Comparison of ENCODE assay signal across 34 cellular contexts in the genomic region with DNA sequence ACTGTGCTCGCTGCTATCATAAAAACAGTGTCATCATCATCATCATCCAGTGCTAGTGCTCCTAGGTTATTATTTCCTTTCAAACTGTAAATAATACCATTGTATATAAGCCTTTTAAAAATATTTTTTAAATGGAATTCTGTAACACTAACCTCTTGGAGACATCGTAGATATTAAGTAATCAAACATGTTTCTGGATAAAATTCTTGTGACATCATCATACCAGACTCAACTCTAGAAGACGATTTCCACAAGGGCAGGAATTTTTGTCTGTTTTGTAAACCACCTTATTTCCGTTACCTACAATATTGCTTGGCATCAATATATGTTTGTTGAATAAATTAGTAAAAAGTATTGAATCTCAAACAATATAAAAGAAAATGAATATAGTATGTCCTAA.
"Had no signal": no experiment of that assay in that cellular context is flagged by ENCODE, and none has a peak within 500 bp of the region (broad histone marks: within the 10 kb centered on the region; RNA-seq: fewer than 3 reads in every experiment).

No MANE protein-coding gene starts in this region.

- H3K4me3 Mint-ChIP-seq: activated B cell treated with CpG ODN at 0.5 μM for 24 hours; activated CD4-positive, alpha-beta memory T cell treated with anti-CD3 and anti-CD28 coated beads for 36 hours; activated CD4-positive, alpha-beta T cell treated with anti-CD3 and anti-CD28 coated beads, Interleukin-2, amount 10 ng/mL, durations not matched to agents 24 days and 14 days; activated CD8-positive, alpha-beta memory T cell treated with anti-CD3 and anti-CD28 coated beads, Interleukin-2, amount 10 ng/mL, durations not matched to agents 7 days and 5 days; activated CD8-positive, alpha-beta T cell treated with anti-CD3 and anti-CD28 coated beads, Interleukin-2, amount 10 ng/mL, durations not matched to agents 7 days and 5 days; activated naive CD4-positive, alpha-beta T cell treated with anti-CD3 and anti-CD28 coated beads, Interleukin-2, amount 10 ng/mL, durations not matched to agents 7 days and 5 days; activated naive CD4-positive, alpha-beta T cell treated with anti-CD3 and anti-CD28 coated beads, Interleukin-2, amount 50 U/mL, for 24 hours; activated naive CD8-positive, alpha-beta T cell; activated naive CD8-positive, alpha-beta T cell treated with anti-CD3 and anti-CD28 coated beads, Interleukin-2, amount 10 ng/mL, durations not matched to agents 7 days and 5 days; activated naive CD8-positive, alpha-beta T cell treated with anti-CD3 and anti-CD28 coated beads, Interleukin-2, amount 50 U/mL, for 24 hours; activated T-cell treated with anti-CD3 and anti-CD28 coated beads, Interleukin-2, amount 50 U/mL, for 24 hours; T-cell; T-helper 17 cell had no signal

- H3K4me1 ChIP-seq: body of pancreas, breast epithelium had no signal

- H3K4me1 Mint-ChIP-seq: activated CD4-positive, alpha-beta T cell treated with anti-CD3 and anti-CD28 coated beads, Interleukin-2, amount 10 ng/mL, durations not matched to agents 24 days and 14 days; activated naive CD4-positive, alpha-beta T cell treated with anti-CD3 and anti-CD28 coated beads, Interleukin-2, amount 10 ng/mL, durations not matched to agents 7 days and 5 days; activated naive CD4-positive, alpha-beta T cell treated with anti-CD3 and anti-CD28 coated beads, Interleukin-2, amount 50 U/mL, for 24 hours; activated naive CD8-positive, alpha-beta T cell treated with anti-CD3 and anti-CD28 coated beads, Interleukin-2, amount 10 ng/mL, durations not matched to agents 7 days and 5 days; activated naive CD8-positive, alpha-beta T cell treated with anti-CD3 and anti-CD28 coated beads, Interleukin-2, amount 50 U/mL, for 24 hours; T-cell; T-helper 17 cell had no signal

- H3K27ac Mint-ChIP-seq: activated B cell treated with CpG ODN at 0.5 μM for 24 hours; activated CD4-positive, alpha-beta memory T cell treated with anti-CD3 and anti-CD28 coated beads for 36 hours; activated CD4-positive, alpha-beta T cell treated with anti-CD3 and anti-CD28 coated beads, Interleukin-2, amount 10 ng/mL, durations not matched to agents 24 days and 14 days; activated CD8-positive, alpha-beta memory T cell treated with anti-CD3 and anti-CD28 coated beads, Interleukin-2, amount 10 ng/mL, durations not matched to agents 7 days and 5 days; activated CD8-positive, alpha-beta T cell treated with anti-CD3 and anti-CD28 coated beads, Interleukin-2, amount 10 ng/mL, durations not matched to agents 7 days and 5 days; activated naive CD4-positive, alpha-beta T cell treated with anti-CD3 and anti-CD28 coated beads, Interleukin-2, amount 10 ng/mL, durations not matched to agents 7 days and 5 days; activated naive CD4-positive, alpha-beta T cell treated with anti-CD3 and anti-CD28 coated beads, Interleukin-2, amount 50 U/mL, for 24 hours; activated naive CD8-positive, alpha-beta T cell; activated naive CD8-positive, alpha-beta T cell treated with anti-CD3 and anti-CD28 coated beads, Interleukin-2, amount 10 ng/mL, durations not matched to agents 7 days and 5 days; activated naive CD8-positive, alpha-beta T cell treated with anti-CD3 and anti-CD28 coated beads, Interleukin-2, amount 50 U/mL, for 24 hours; activated T-cell treated with anti-CD3 and anti-CD28 coated beads, Interleukin-2, amount 50 U/mL, for 24 hours; activated T-helper 2 cell treated with anti-CD3 and anti-CD28 coated beads, Interferon-gamma antibody, Interleukin-2, Interleukin-4, amounts not matched to agents 10 μg/mL and 5 μg/mL and 100 μg/mL, durations not matched to agents 14 hours and 24 hours and 36 hours; T-cell; T-helper 17 cell had no signal

- H3K27me3 Mint-ChIP-seq: activated B cell treated with CpG ODN at 0.5 μM for 24 hours; activated CD4-positive, alpha-beta memory T cell treated with anti-CD3 and anti-CD28 coated beads for 36 hours; activated CD4-positive, alpha-beta T cell treated with anti-CD3 and anti-CD28 coated beads, Interleukin-2, amount 10 ng/mL, durations not matched to agents 24 days and 14 days; activated CD8-positive, alpha-beta memory T cell treated with anti-CD3 and anti-CD28 coated beads, Interleukin-2, amount 10 ng/mL, durations not matched to agents 7 days and 5 days; activated naive CD4-positive, alpha-beta T cell treated with anti-CD3 and anti-CD28 coated beads, Interleukin-2, amount 10 ng/mL, durations not matched to agents 7 days and 5 days; activated naive CD4-positive, alpha-beta T cell treated with anti-CD3 and anti-CD28 coated beads, Interleukin-2, amount 50 U/mL, for 24 hours; activated naive CD8-positive, alpha-beta T cell; activated naive CD8-positive, alpha-beta T cell treated with anti-CD3 and anti-CD28 coated beads, Interleukin-2, amount 50 U/mL, for 24 hours; activated T-cell treated with anti-CD3 and anti-CD28 coated beads, Interleukin-2, amount 50 U/mL, for 24 hours; T-cell; T-helper 17 cell had no signal

- H3K4me3 ChIP-seq: body of pancreas, breast epithelium had no signal

- H3K27ac ChIP-seq: body of pancreas, brain microvascular endothelial cell, breast epithelium, VCaP had no signal

- ATAC-seq: activated CD8-positive, alpha-beta memory T cell treated with anti-CD3 and anti-CD28 coated beads, Interleukin-2, amount 10 ng/mL, durations not matched to agents 7 days and 5 days; activated CD8-positive, alpha-beta T cell treated with anti-CD3 and anti-CD28 coated beads, Interleukin-2, amount 10 ng/mL, durations not matched to agents 7 days and 5 days; activated naive CD8-positive, alpha-beta T cell treated with anti-CD3 and anti-CD28 coated beads, Interleukin-2, amount 50 U/mL, for 24 hours; body of pancreas; T-cell; T-helper 17 cell had no signal

- H3K9me3 ChIP-seq: body of pancreas, breast epithelium had no signal

- H3K9me3 Mint-ChIP-seq: activated B cell treated with CpG ODN at 0.5 μM for 24 hours; activated CD4-positive, alpha-beta memory T cell treated with anti-CD3 and anti-CD28 coated beads for 36 hours; activated naive CD4-positive, alpha-beta T cell treated with anti-CD3 and anti-CD28 coated beads, Interleukin-2, amount 10 ng/mL, durations not matched to agents 7 days and 5 days; activated naive CD4-positive, alpha-beta T cell treated with anti-CD3 and anti-CD28 coated beads, Interleukin-2, amount 50 U/mL, for 24 hours; activated naive CD8-positive, alpha-beta T cell treated with anti-CD3 and anti-CD28 coated beads, Interleukin-2, amount 10 ng/mL, durations not matched to agents 7 days and 5 days; activated naive CD8-positive, alpha-beta T cell treated with anti-CD3 and anti-CD28 coated beads, Interleukin-2, amount 50 U/mL, for 24 hours; activated T-cell treated with anti-CD3 and anti-CD28 coated beads, Interleukin-2, amount 50 U/mL, for 24 hours; activated T-helper 2 cell treated with anti-CD3 and anti-CD28 coated beads, Interferon-gamma antibody, Interleukin-2, Interleukin-4, amounts not matched to agents 10 μg/mL and 5 μg/mL and 100 μg/mL, durations not matched to agents 14 hours and 24 hours and 36 hours; T-cell had no signal

- H3K36me3 ChIP-seq: brain microvascular endothelial cell, breast epithelium had no signal

- FAIRE-seq: astrocyte, TTC549 had no signal

- H3K27me3 ChIP-seq: body of pancreas, brain microvascular endothelial cell, breast epithelium had no signal

- DNase-seq: activated B cell treated with CpG ODN at 0.5 μM for 24 hours; activated CD4-positive, alpha-beta memory T cell treated with anti-CD3 and anti-CD28 coated beads for 36 hours; activated CD4-positive, alpha-beta T cell treated with anti-CD3 and anti-CD28 coated beads for 4 hours; activated CD4-positive, alpha-beta T cell treated with anti-CD3 and anti-CD28 coated beads, Interleukin-2, amount 10 ng/mL, durations not matched to agents 24 days and 14 days; activated CD4-positive, alpha-beta T cell treated with anti-CD3 and anti-CD28 coated beads, Interleukin-2, amount 50 U/mL, for 1 hour; activated CD4-positive, alpha-beta T cell treated with anti-CD3 and anti-CD28 coated beads, Interleukin-2, amount 50 U/mL, for 4 hours; activated CD4-positive, CD25-positive, alpha-beta regulatory T cell treated with anti-CD3 and anti-CD28 coated beads, Interleukin-2, amount 50 U/mL, for 72 hours; activated CD8-positive, alpha-beta memory T cell treated with anti-CD3 and anti-CD28 coated beads for 24 hours; activated CD8-positive, alpha-beta memory T cell treated with anti-CD3 and anti-CD28 coated beads, Interleukin-2, amount 10 ng/mL, durations not matched to agents 7 days and 5 days; activated CD8-positive, alpha-beta memory T cell treated with anti-CD3 and anti-CD28 coated beads, Interleukin-2, amount 50 U/mL, for 48 hours; activated CD8-positive, alpha-beta T cell treated with anti-CD3 and anti-CD28 coated beads, Interleukin-2, amount 10 ng/mL, durations not matched to agents 7 days and 5 days; activated effector memory CD4-positive, alpha-beta T cell treated with Interleukin-2 at 50 U/mL for 16 hours; activated gamma-delta T cell; activated naive CD4-positive, alpha-beta T cell treated with anti-CD3 and anti-CD28 coated beads, Interleukin-2, amount 10 ng/mL, durations not matched to agents 7 days and 5 days; activated naive CD4-positive, alpha-beta T cell treated with Interleukin-2 at 50 U/mL for 16 hours; activated naive CD8-positive, alpha-beta T cell treated with anti-CD3 and anti-CD28 coated beads, Interleukin-2, amount 10 ng/mL, durations not matched to agents 7 days and 5 days; activated naive CD8-positive, alpha-beta T cell treated with anti-CD3 and anti-CD28 coated beads, Interleukin-2, amount 50 U/mL, for 24 hours; activated T-cell treated with anti-CD3 and anti-CD28 coated beads, Interleukin-2, amount 50 U/mL, for 24 hours; activated T-cell treated with anti-CD3 and anti-CD28 coated beads, Interleukin-2, amount 50 U/mL, for 48 hours; amniotic stem cell; aorta; body of pancreas; brain microvascular endothelial cell; central memory CD4-positive, alpha-beta T cell; T-cell; T-helper 17 cell; T-helper 9 cell had no signal

- H3K36me3 Mint-ChIP-seq: activated CD4-positive, alpha-beta memory T cell treated with anti-CD3 and anti-CD28 coated beads for 36 hours; activated CD8-positive, alpha-beta memory T cell treated with anti-CD3 and anti-CD28 coated beads, Interleukin-2, amount 10 ng/mL, durations not matched to agents 7 days and 5 days; activated naive CD4-positive, alpha-beta T cell treated with anti-CD3 and anti-CD28 coated beads, Interleukin-2, amount 10 ng/mL, durations not matched to agents 7 days and 5 days; activated naive CD4-positive, alpha-beta T cell treated with anti-CD3 and anti-CD28 coated beads, Interleukin-2, amount 50 U/mL, for 24 hours; T-cell had no signal
